ENCODE assay signal across 20 cellular contexts in genomic region chr16:79409970-79410369, GRCh38.
"Had no signal": no experiment of that assay in that cellular context is flagged by ENCODE, and none has a peak within 500 bp of the region (broad histone marks: within the 10 kb centered on the region; RNA-seq: fewer than 3 reads in every experiment).

No MANE protein-coding gene starts in this region.

- H3K27me3 ChIP-seq: neural progenitor cell, ovary, thyroid gland had no signal

- H2AFZ ChIP-seq: neural progenitor cell had no signal

- ATAC-seq: esophagus mucosa, heart right ventricle, left lobe of liver, natural killer cell, right cardiac atrium had no signal

- H3K9me3 ChIP-seq: ovary, suprapubic skin, thyroid gland had no signal

- H3K9me3 Mint-ChIP-seq: natural killer cell, type B pancreatic cell had no signal

- H3K27ac ChIP-seq: heart right ventricle, neural progenitor cell, ovary, suprapubic skin, thyroid gland had no signal

- H3K36me3 ChIP-seq: heart right ventricle, neural progenitor cell, ovary, suprapubic skin, thyroid gland had no signal

- H3K4me3 ChIP-seq: heart right ventricle, neural progenitor cell, ovary, suprapubic skin, thyroid gland had no signal

- H3K4me2 ChIP-seq: neural progenitor cell had no signal

- H3K27ac Mint-ChIP-seq: mesothelial cell of epicardium, natural killer cell, neural progenitor cell, progenitor cell of endocrine pancreas, type B pancreatic cell had no signal

- H3K36me3 Mint-ChIP-seq: mesothelial cell of epicardium, natural killer cell, neural progenitor cell, type B pancreatic cell had no signal

- DNase-seq: effector memory CD4-positive, alpha-beta T cell; heart right ventricle; islet precursor cell; mammary epithelial cell; natural killer cell; nucleus accumbens; ovary; right cardiac atrium; small intestine; stimulated activated CD4-positive, alpha-beta T cell treated with anti-CD3 and anti-CD28 coated beads, Interleukin-12 subunit alpha, Interleukin-12 subunit beta, amount 100 ng/mL, for 4 hours; stimulated activated CD4-positive, alpha-beta T cell treated with anti-CD3 and anti-CD28 coated beads, Interleukin-2, amount 100 ng/mL, for 48 hours; stimulated activated naive CD4-positive, alpha-beta T cell treated with Interleukin-2 at 50 U/mL for 16 hours; thyroid gland had no signal

- H3K9ac ChIP-seq: neural progenitor cell had no signal

- H3K4me1 ChIP-seq: suprapubic skin, thyroid gland had no signal

- H3K4me3 Mint-ChIP-seq: mesothelial cell of epicardium, natural killer cell, neural progenitor cell, type B pancreatic cell had no signal
